In genomic region chr2:10534514-10535250, GRCh38 we compare ENCODE assay signal across 15 cellular contexts.
DNase-seq lines count a peak whose midpoint lies in the region; ATAC-seq and TF ChIP-seq lines count a peak whose summit lies in the region.
"Had no signal": no experiment of that assay in that cellular context is flagged by ENCODE, and none has a peak within 500 bp of the region (broad histone marks: within the 10 kb centered on the region; RNA-seq: fewer than 3 reads in every experiment).

No MANE protein-coding gene starts in this region.

- no peaks in the 10 kb centered on the region for H3K79me2 ChIP-seq in GM23248 (ENCODE audit: insufficient read depth)

- H3K9ac ChIP-seq in GM23248, result no peak overlapping the region

- H3K9me3 Mint-ChIP-seq in central memory CD8-positive, alpha-beta T cell, result no peaks in the 10 kb centered on the region
- H3K9me3 Mint-ChIP-seq in neural crest cell, result no peaks in the 10 kb centered on the region
- H3K9me3 Mint-ChIP-seq in T-helper 2 cell treated with Interferon-gamma antibody and Interleukin-4, amounts not matched to agents 5 μg/mL and 100 μg/mL, for 36 hours, result no peaks in the 10 kb centered on the region
- H3K9me3 Mint-ChIP-seq: IgD-negative memory B cell had no signal

- H3K4me3 Mint-ChIP-seq in central memory CD8-positive, alpha-beta T cell, result no peak overlapping the region
- H3K4me3 Mint-ChIP-seq in neural crest cell, result no peak overlapping the region
- no peak overlapping the region for H3K4me3 Mint-ChIP-seq in T-helper 2 cell treated with Interferon-gamma antibody and Interleukin-4, amounts not matched to agents 5 μg/mL and 100 μg/mL, for 36 hours
- H3K4me3 Mint-ChIP-seq: activated CD4-positive, alpha-beta T cell treated with anti-CD3 and anti-CD28 coated beads, Interleukin-2, amount 10 ng/mL, durations not matched to agents 24 days and 14 days; naive thymus-derived CD8-positive, alpha-beta T cell had no signal

- H3K9me2 ChIP-seq in GM23248 (ENCODE audit: insufficient read depth), result no peaks in the 10 kb centered on the region

- no peaks in the 10 kb centered on the region for H3K9me3 ChIP-seq in GM23248 (ENCODE audit: low read depth)
- H3K9me3 ChIP-seq: body of pancreas had no signal

- peaks cover 6% of the 10 kb centered on the region for H3K4me1 Mint-ChIP-seq in central memory CD8-positive, alpha-beta T cell
- H3K4me1 Mint-ChIP-seq in neural crest cell, result peaks cover 17% of the 10 kb centered on the region
- H3K4me1 Mint-ChIP-seq in T-helper 2 cell treated with Interferon-gamma antibody and Interleukin-4, amounts not matched to agents 5 μg/mL and 100 μg/mL, for 36 hours (ENCODE audit: low read depth), result peaks cover 14% of the 10 kb centered on the region

- H3K4me3 ChIP-seq in GM23248 (no peak overlapping the region), NB4 (ENCODE audit: low read depth, low read length) (no peak overlapping the region)
- H3K4me3 ChIP-seq: body of pancreas had no signal

- no peak overlapping the region for H3K4me2 ChIP-seq in GM23248 (ENCODE audit: unreplicated experiment)

- DNase-seq in GM23248 (peak; percentile 51), NB4 (ENCODE audit: low read depth) (peak; percentile 84), neural crest cell (ENCODE audit: low read depth, low spot score) (no peak), NCI-H1092 (lab: John Stamatoyannopoulos, UW) (no peak)
- no peak for DNase-seq in central memory CD8-positive, alpha-beta T cell (ENCODE audit: low spot score in 2 of 2)
- DNase-seq in T-helper 2 cell treated with Interferon-gamma antibody and Interleukin-4, amounts not matched to agents 5 μg/mL and 100 μg/mL, for 36 hours (ENCODE audit: low spot score), result no peak
- no peak for DNase-seq in activated CD4-positive, alpha-beta T cell treated with anti-CD3 and anti-CD28 coated beads for 1 hour
- DNase-seq: activated CD4-positive, alpha-beta T cell treated with anti-CD3 and anti-CD28 coated beads, Interleukin-2, amount 10 ng/mL, durations not matched to agents 24 days and 14 days; body of pancreas; GF-D8; naive thymus-derived CD8-positive, alpha-beta T cell; NCI-H187; NCI-H82 had no signal

- ATAC-seq in central memory CD8-positive, alpha-beta T cell (replicated peaks; ENCODE audit: extremely low read depth, poor library complexity, severe bottlenecking), result no peak
- ATAC-seq in HG02938 (IDR thresholded peaks at IDR 0.05; ENCODE audit: unreplicated experiment), result no peak
- ATAC-seq: body of pancreas; naive thymus-derived CD8-positive, alpha-beta T cell had no signal

- H3K36me3 ChIP-seq in GM23248 (ENCODE audit: low read depth), result no peaks in the 10 kb centered on the region

- H2AFZ ChIP-seq in GM23248, result no peak overlapping the region

- peaks cover 24% of the 10 kb centered on the region for H3K27me3 Mint-ChIP-seq in central memory CD8-positive, alpha-beta T cell
- no peaks in the 10 kb centered on the region for H3K27me3 Mint-ChIP-seq in neural crest cell (ENCODE audit: low read depth)
- H3K27me3 Mint-ChIP-seq in T-helper 2 cell treated with Interferon-gamma antibody and Interleukin-4, amounts not matched to agents 5 μg/mL and 100 μg/mL, for 36 hours (ENCODE audit: low read depth), result peaks cover 2% of the 10 kb centered on the region

- peak overlapping the region; percentile 69 for H3K27ac Mint-ChIP-seq in central memory CD8-positive, alpha-beta T cell (ENCODE audit: low read depth)
- peak overlapping the region; percentile 83 for H3K27ac Mint-ChIP-seq in neural crest cell (ENCODE audit: unreplicated experiment)
- no peak overlapping the region for H3K27ac Mint-ChIP-seq in T-helper 2 cell treated with Interferon-gamma antibody and Interleukin-4, amounts not matched to agents 5 μg/mL and 100 μg/mL, for 36 hours
- H3K27ac Mint-ChIP-seq: activated CD4-positive, alpha-beta T cell treated with anti-CD3 and anti-CD28 coated beads, Interleukin-2, amount 10 ng/mL, durations not matched to agents 24 days and 14 days; IgD-negative memory B cell had no signal

- WGBS in GM23248 (ENCODE audit: low coverage in 1 of 2, low lambda C conversion rate in 2 of 2, missing lambda C conversion rate in 2 of 2), 2 experiments, result 80 to 81% methylated on average over 17 to 18 of the region's 19 CpGs

- H3K4me1 ChIP-seq in GM23248 (ENCODE audit: insufficient read depth), result peaks cover 11% of the 10 kb centered on the region; the same call in 1 of the 2 replicates
- H3K4me1 ChIP-seq: body of pancreas had no signal

- in situ Hi-C loops in GM23248 (cut with MboI), result no loop called here

- H3K27ac ChIP-seq in GM23248, result no peak overlapping the region
- H3K27ac ChIP-seq: body of pancreas had no signal

- TF ChIP-seq CTCF in NB4 (IDR thresholded peaks at IDR 0.05; ENCODE audit: low read depth, low read length), result no peak
- no peak for TF ChIP-seq CTCF in neural crest cell (conservative IDR thresholded peaks at IDR 0.05)

- no peaks in the 10 kb centered on the region; the same call in 1 of the 2 replicates for H3K27me3 ChIP-seq in GM23248 (replicated peaks; ENCODE audit: insufficient read depth)
- H3K27me3 ChIP-seq: body of pancreas had no signal

- H3K36me3 Mint-ChIP-seq in central memory CD8-positive, alpha-beta T cell (ENCODE audit: insufficient read depth), result no peaks in the 10 kb centered on the region
- H3K36me3 Mint-ChIP-seq in neural crest cell (ENCODE audit: low read depth), result no peaks in the 10 kb centered on the region
- H3K36me3 Mint-ChIP-seq in T-helper 2 cell treated with Interferon-gamma antibody and Interleukin-4, amounts not matched to agents 5 μg/mL and 100 μg/mL, for 36 hours (ENCODE audit: low read depth), result no peaks in the 10 kb centered on the region
- H3K36me3 Mint-ChIP-seq: naive thymus-derived CD8-positive, alpha-beta T cell had no signal

- no peaks in the 10 kb centered on the region for H3F3A ChIP-seq in GM23248 (ENCODE audit: insufficient read depth)

- H4K20me1 ChIP-seq in GM23248 (ENCODE audit: insufficient read depth), result no peaks in the 10 kb centered on the region

- TF ChIP-seq POLR2A in NB4 (IDR thresholded peaks at IDR 0.05; ENCODE audit: extremely low read depth, insufficient read length), result no peak

Comparison
In these comparisons a context has a peak if more than half of its experiments do, and no peak if none do; other contexts are left out.
1. DNase-seq: peak in GM23248 (single experiment) and NB4 (single experiment); none in central memory CD8-positive, alpha-beta T cell (0 of 2), neural crest cell (single experiment), T-helper 2 cell treated with Interferon-gamma antibody and Interleukin-4, amounts not matched to agents 5 μg/mL and 100 μg/mL, for 36 hours (single experiment), activated CD4-positive, alpha-beta T cell treated with anti-CD3 and anti-CD28 coated beads for 1 hour (single experiment) and NCI-H1092 (single experiment).